In the genomic region with DNA sequence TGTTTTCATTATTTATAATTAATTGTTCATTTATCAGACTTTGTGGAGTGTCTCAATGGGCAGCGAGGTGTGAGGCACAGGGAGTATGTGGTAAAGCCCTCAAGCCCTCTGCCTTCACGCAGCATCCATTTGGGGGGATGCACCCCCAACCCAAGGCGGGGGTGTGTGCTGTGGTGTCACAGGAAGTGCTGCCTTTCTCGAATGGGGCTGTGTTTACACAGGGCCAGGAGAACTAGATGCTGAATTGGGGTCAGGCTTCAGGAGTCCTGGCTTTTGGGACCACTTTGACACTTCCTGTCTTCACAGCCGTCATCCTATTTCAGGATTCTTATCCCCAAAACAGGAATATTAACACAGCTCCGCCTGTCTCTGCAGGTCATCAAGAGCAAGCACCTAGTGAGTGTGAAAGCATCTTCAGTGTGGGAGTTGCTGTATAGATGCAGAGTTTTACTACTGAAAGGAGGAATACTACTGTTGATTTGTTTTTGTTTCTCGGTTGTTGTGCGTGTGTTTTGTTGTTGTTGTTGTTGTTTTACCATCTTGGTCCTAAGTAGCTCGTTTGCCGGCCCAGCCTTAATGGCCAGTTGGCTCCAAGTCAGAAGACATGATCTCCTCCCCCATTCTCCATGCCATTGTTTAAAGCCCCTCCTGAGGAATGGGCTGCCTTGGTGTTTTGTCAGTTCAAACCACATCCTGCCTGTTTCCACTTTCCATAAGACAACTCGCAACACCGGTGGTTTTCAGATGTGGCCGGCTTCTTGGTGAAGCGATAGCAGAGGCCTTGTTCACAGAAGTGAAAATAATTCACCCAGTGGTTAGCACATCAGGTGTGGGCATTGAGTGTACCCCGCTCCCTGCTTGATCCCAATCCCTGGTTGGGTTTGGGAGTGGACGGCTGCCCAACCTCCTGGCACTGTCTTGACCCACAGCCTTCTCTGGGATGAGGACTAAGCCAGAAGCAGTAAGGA, we compare ENCODE assay signal across 8 cellular contexts.
A peak's percentile ranks its signal among the peaks of the same experiment; 100 is the strongest.
DNase-seq lines count a peak whose midpoint lies in the region; ATAC-seq and TF ChIP-seq lines count a peak whose summit lies in the region.

No MANE protein-coding gene starts in this region.

- peaks cover 37% of the 10 kb centered on the region for H3K4me1 Mint-ChIP-seq in T-helper 1 cell treated with Interleukin-12 subunit alpha and Interleukin-12 subunit beta and Interleukin-4 antibody, amounts not matched to agents 30 μg/mL and 1 μg/mL, for 36 hours (ENCODE audit: low read depth)
- H3K4me1 Mint-ChIP-seq in WTC11 = peaks cover 8% of the 10 kb centered on the region; the same call in 1 of the 2 replicates

- CTCF ChIA-PET in WTC11 (lab: Charles Lee) = no interaction called here

- ATAC-seq in GM19035 (IDR thresholded peaks at IDR 0.05; ENCODE audit: unreplicated experiment) (peak; percentile 80), HG02970 (IDR thresholded peaks at IDR 0.05; ENCODE audit: low FRiP score, unreplicated experiment) (peak; percentile 47), WTC11 (no peak)

- no peak for TF ChIP-seq CTCF in WTC11 (IDR thresholded peaks at IDR 0.05)

- POLR2A ChIA-PET in WTC11 (lab: Charles Lee) = no interaction called here

- peaks cover 6% of the 10 kb centered on the region for H3K36me3 Mint-ChIP-seq in T-helper 1 cell treated with Interleukin-12 subunit alpha and Interleukin-12 subunit beta and Interleukin-4 antibody, amounts not matched to agents 30 μg/mL and 1 μg/mL, for 36 hours (ENCODE audit: low read depth)
- H3K36me3 Mint-ChIP-seq in WTC11 = no peaks in the 10 kb centered on the region

- peaks cover 57% of the 10 kb centered on the region for H3K27me3 Mint-ChIP-seq in T-helper 1 cell treated with Interleukin-12 subunit alpha and Interleukin-12 subunit beta and Interleukin-4 antibody, amounts not matched to agents 30 μg/mL and 1 μg/mL, for 36 hours (ENCODE audit: low read depth)
- H3K27me3 Mint-ChIP-seq in WTC11 (ENCODE audit: low read depth) = no peaks in the 10 kb centered on the region

- H3K9me3 Mint-ChIP-seq in T-helper 1 cell treated with Interleukin-12 subunit alpha and Interleukin-12 subunit beta and Interleukin-4 antibody, amounts not matched to agents 30 μg/mL and 1 μg/mL, for 36 hours = peaks cover 4% of the 10 kb centered on the region
- peaks cover 5% of the 10 kb centered on the region for H3K9me3 Mint-ChIP-seq in WTC11

- peak overlapping the region; percentile 49 for H3K4me3 Mint-ChIP-seq in T-helper 1 cell treated with Interleukin-12 subunit alpha and Interleukin-12 subunit beta and Interleukin-4 antibody, amounts not matched to agents 30 μg/mL and 1 μg/mL, for 36 hours
- no peak overlapping the region for H3K4me3 Mint-ChIP-seq in WTC11

- peak overlapping the region; percentile 74 for H3K27ac Mint-ChIP-seq in T-helper 1 cell treated with Interleukin-12 subunit alpha and Interleukin-12 subunit beta and Interleukin-4 antibody, amounts not matched to agents 30 μg/mL and 1 μg/mL, for 36 hours
- no peak overlapping the region for H3K27ac Mint-ChIP-seq in WTC11

- peak; percentile 14 to 41 for DNase-seq in stimulated activated CD4-positive, alpha-beta T cell treated with anti-CD3 and anti-CD28 coated beads, Interleukin-2, amount 100 ng/mL, for 24 hours
- no peak for DNase-seq in kidney glomerular epithelial cell (lab: John Stamatoyannopoulos, UW)
- DNase-seq in WTC11 (ENCODE audit: low spot score) = no peak
- DNase-seq in DMS53 (lab: John Stamatoyannopoulos, UW) = no peak
- DNase-seq in anterior cingulate cortex (lab: John Stamatoyannopoulos, UW) = no peak

TF ChIP-seq in WTC11, 78 proteins besides CTCF, POLR2A, EP300 and RAD21:
- TF ChIP-seq, protein P1, sequence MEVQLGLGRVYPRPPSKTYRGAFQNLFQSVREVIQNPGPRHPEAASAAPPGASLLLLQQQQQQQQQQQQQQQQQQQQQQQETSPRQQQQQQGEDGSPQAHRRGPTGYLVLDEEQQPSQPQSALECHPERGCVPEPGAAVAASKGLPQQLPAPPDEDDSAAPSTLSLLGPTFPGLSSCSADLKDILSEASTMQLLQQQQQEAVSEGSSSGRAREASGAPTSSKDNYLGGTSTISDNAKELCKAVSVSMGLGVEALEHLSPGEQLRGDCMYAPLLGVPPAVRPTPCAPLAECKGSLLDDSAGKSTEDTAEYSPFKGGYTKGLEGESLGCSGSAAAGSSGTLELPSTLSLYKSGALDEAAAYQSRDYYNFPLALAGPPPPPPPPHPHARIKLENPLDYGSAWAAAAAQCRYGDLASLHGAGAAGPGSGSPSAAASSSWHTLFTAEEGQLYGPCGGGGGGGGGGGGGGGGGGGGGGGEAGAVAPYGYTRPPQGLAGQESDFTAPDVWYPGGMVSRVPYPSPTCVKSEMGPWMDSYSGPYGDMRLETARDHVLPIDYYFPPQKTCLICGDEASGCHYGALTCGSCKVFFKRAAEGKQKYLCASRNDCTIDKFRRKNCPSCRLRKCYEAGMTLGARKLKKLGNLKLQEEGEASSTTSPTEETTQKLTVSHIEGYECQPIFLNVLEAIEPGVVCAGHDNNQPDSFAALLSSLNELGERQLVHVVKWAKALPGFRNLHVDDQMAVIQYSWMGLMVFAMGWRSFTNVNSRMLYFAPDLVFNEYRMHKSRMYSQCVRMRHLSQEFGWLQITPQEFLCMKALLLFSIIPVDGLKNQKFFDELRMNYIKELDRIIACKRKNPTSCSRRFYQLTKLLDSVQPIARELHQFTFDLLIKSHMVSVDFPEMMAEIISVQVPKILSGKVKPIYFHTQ (CRISPR knock-in tag; IDR thresholded peaks at IDR 0.05) = no peak
- no peak for TF ChIP-seq FOXP1 (CRISPR knock-in tag; IDR thresholded peaks at IDR 0.05; ENCODE audit: borderline replicate concordance)
- TF ChIP-seq NR3C1 (CRISPR knock-in tag; conservative IDR thresholded peaks at IDR 0.05; ENCODE audit: low read depth) = no peak
- no peak for TF ChIP-seq GRHL2 (CRISPR knock-in tag; IDR thresholded peaks at IDR 0.05; ENCODE audit: insufficient replicate concordance, severe bottlenecking)
- no peak for TF ChIP-seq TEAD4 (CRISPR knock-in tag; IDR thresholded peaks at IDR 0.05)
- TF ChIP-seq, protein P2, sequence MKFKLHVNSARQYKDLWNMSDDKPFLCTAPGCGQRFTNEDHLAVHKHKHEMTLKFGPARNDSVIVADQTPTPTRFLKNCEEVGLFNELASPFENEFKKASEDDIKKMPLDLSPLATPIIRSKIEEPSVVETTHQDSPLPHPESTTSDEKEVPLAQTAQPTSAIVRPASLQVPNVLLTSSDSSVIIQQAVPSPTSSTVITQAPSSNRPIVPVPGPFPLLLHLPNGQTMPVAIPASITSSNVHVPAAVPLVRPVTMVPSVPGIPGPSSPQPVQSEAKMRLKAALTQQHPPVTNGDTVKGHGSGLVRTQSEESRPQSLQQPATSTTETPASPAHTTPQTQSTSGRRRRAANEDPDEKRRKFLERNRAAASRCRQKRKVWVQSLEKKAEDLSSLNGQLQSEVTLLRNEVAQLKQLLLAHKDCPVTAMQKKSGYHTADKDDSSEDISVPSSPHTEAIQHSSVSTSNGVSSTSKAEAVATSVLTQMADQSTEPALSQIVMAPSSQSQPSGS (CRISPR knock-in tag; IDR thresholded peaks at IDR 0.05; ENCODE audit: borderline replicate concordance, low read depth) = no peak
- no peak for TF ChIP-seq SMAD4 (CRISPR knock-in tag; IDR thresholded peaks at IDR 0.05)
- no peak for TF ChIP-seq ESRRA (CRISPR knock-in tag; IDR thresholded peaks at IDR 0.05; ENCODE audit: borderline replicate concordance)

Comparison
In these comparisons a context has a peak if more than half of its experiments do, and no peak if none do; other contexts are left out.
1. DNase-seq: peak in stimulated activated CD4-positive, alpha-beta T cell treated with anti-CD3 and anti-CD28 coated beads, Interleukin-2, amount 100 ng/mL, for 24 hours (2 of 2); none in kidney glomerular epithelial cell (single experiment), WTC11 (single experiment), DMS53 (single experiment) and anterior cingulate cortex (0 of 58).